ENCODE assay signal across 8 cellular contexts in genomic region chr19:36685835-36686234, GRCh38. TPM values are rescaled to one million over a fixed set of nuclear protein-coding genes. Genes with fewer than 3 reads are reported as not detected.
A peak's percentile ranks its signal among the peaks of the same experiment; 100 is the strongest.
DNase-seq lines count a peak whose midpoint lies in the region; ATAC-seq, FAIRE-seq and TF ChIP-seq lines count a peak whose summit lies in the region.

No MANE protein-coding gene starts in this region.

- H3K4me3 ChIP-seq in PC-9, result peak overlapping the region; percentile 82; the same call in 1 of the 2 replicates
- peak overlapping the region; percentile 99 for H3K4me3 ChIP-seq in endodermal cell (ENCODE audit: low read length)
- H3K4me3 ChIP-seq in kidney (ENCODE audit: low read length in 2 of 2), result peak overlapping the region in 1 of 2 donors; percentile 96

- no peak for FAIRE-seq in kidney (lab: Jason Lieb, UNC)

- no peak overlapping the region for H2AFZ ChIP-seq in PC-9

- H3K4me1 ChIP-seq in PC-9 (replicated peaks; ENCODE audit: insufficient read depth) (no peaks in the 10 kb centered on the region; the same call in 1 of the 2 replicates), endodermal cell (ENCODE audit: control insufficient read depth, insufficient read depth, low read length) (no peaks in the 10 kb centered on the region), kidney (ENCODE audit: control insufficient read depth in 1 of 2, insufficient read depth in 1 of 2, low read depth in 1 of 2, low read length in 2 of 2) (peaks cover 6 to 12% of the 10 kb centered on the region in 2 donors)

- no peak overlapping the region for H3K9ac ChIP-seq in endodermal cell (ENCODE audit: extremely low read depth, low read length, poor library complexity, severe bottlenecking)
- no peak overlapping the region for H3K9ac ChIP-seq in kidney (ENCODE audit: low read length in 2 of 2)

- H3K9me3 Mint-ChIP-seq in activated naive CD4-positive, alpha-beta T cell treated with anti-CD3 and anti-CD28 coated beads, Interleukin-2, amount 50 U/mL, for 24 hours, result peaks cover 19% of the 10 kb centered on the region
- H3K9me3 Mint-ChIP-seq in endodermal cell, result peaks cover 21% of the 10 kb centered on the region
- H3K9me3 Mint-ChIP-seq in stimulated activated naive CD8-positive, alpha-beta T cell treated with anti-CD3 and anti-CD28 coated beads, Interleukin-15, amount 100 ng/mL, for 72 hours, result peaks cover 18 to 37% of the 10 kb centered on the region in 2 donors

- CTCF ChIA-PET in PC-9 (lab: Charles Lee), result no interaction called here

- H3K4me3 Mint-ChIP-seq in activated naive CD4-positive, alpha-beta T cell treated with anti-CD3 and anti-CD28 coated beads, Interleukin-2, amount 50 U/mL, for 24 hours, result peak overlapping the region; percentile 98
- no peak overlapping the region for H3K4me3 Mint-ChIP-seq in endodermal cell
- peak overlapping the region; percentile 95 to 98 for H3K4me3 Mint-ChIP-seq in stimulated activated naive CD8-positive, alpha-beta T cell treated with anti-CD3 and anti-CD28 coated beads, Interleukin-15, amount 100 ng/mL, for 72 hours

- POLR2A ChIA-PET in PC-9 (lab: Charles Lee; ENCODE audit: unreplicated experiment), result no interaction called here

- H3K36me3 ChIP-seq in PC-9 (ENCODE audit: low read depth) (peaks cover 17% of the 10 kb centered on the region), endodermal cell (ENCODE audit: control insufficient read depth, insufficient read depth, low read length) (peaks cover 31% of the 10 kb centered on the region), kidney (ENCODE audit: control insufficient read depth in 1 of 2, insufficient read depth in 2 of 2, low read length in 2 of 2) (peaks cover 0 to 2% of the 10 kb centered on the region in 2 donors)

- H3K9me2 ChIP-seq in PC-9 (ENCODE audit: insufficient read depth), result no peaks in the 10 kb centered on the region

- H3K4me1 Mint-ChIP-seq in activated naive CD4-positive, alpha-beta T cell treated with anti-CD3 and anti-CD28 coated beads, Interleukin-2, amount 50 U/mL, for 24 hours, result peaks cover 39% of the 10 kb centered on the region
- peaks cover 10% of the 10 kb centered on the region for H3K4me1 Mint-ChIP-seq in endodermal cell
- peaks cover 28% of the 10 kb centered on the region for H3K4me1 Mint-ChIP-seq in stimulated activated naive CD8-positive, alpha-beta T cell treated with anti-CD3 and anti-CD28 coated beads, Interleukin-15, amount 100 ng/mL, for 72 hours

- no peaks in the 10 kb centered on the region for H3K27me3 Mint-ChIP-seq in activated naive CD4-positive, alpha-beta T cell treated with anti-CD3 and anti-CD28 coated beads, Interleukin-2, amount 50 U/mL, for 24 hours
- no peaks in the 10 kb centered on the region for H3K27me3 Mint-ChIP-seq in endodermal cell (ENCODE audit: insufficient read depth)
- H3K27me3 Mint-ChIP-seq in stimulated activated naive CD8-positive, alpha-beta T cell treated with anti-CD3 and anti-CD28 coated beads, Interleukin-15, amount 100 ng/mL, for 72 hours, result no peaks in the 10 kb centered on the region

- H3K27ac ChIP-seq in PC-9, result no peak overlapping the region
- no peak overlapping the region for H3K27ac ChIP-seq in endodermal cell (ENCODE audit: low read depth, low read length)
- H3K27ac ChIP-seq in kidney (ENCODE audit: low read depth in 2 of 2, low read length in 2 of 2), result no peak overlapping the region

- H3F3A ChIP-seq in PC-9 (ENCODE audit: insufficient read depth, low read depth), result no peaks in the 10 kb centered on the region

- no peak for TF ChIP-seq CTCF in PC-9 (conservative IDR thresholded peaks at IDR 0.05)
- no peak for TF ChIP-seq CTCF in endodermal cell (conservative IDR thresholded peaks at IDR 0.05)
- no peak for TF ChIP-seq CTCF in kidney (IDR thresholded peaks at IDR 0.05; ENCODE audit: borderline replicate concordance, extremely low read depth, insufficient read depth)

- no peaks in the 10 kb centered on the region for H4K20me1 ChIP-seq in PC-9 (ENCODE audit: insufficient read depth)

- H3K27me3 ChIP-seq in PC-9 (ENCODE audit: insufficient read depth, low read depth) (no peaks in the 10 kb centered on the region), endodermal cell (ENCODE audit: control insufficient read depth, insufficient read depth, low read length, poor library complexity, severe bottlenecking) (no peaks in the 10 kb centered on the region)

- peak overlapping the region; percentile 99 for H3K4me2 ChIP-seq in PC-9

- intact Hi-C loops in PC-9 (cut with micrococcal nuclease; ENCODE audit: unreplicated experiment) (loop anchor here (5.0 kb wide), 1 partner anchor 531 kb away; the partner anchor contains the start of gene ZNF383), left cardiac atrium (cut with DNase I) (no loop called here), kidney (cut with DNase I) (no loop called here)

- no peak for DNase-seq in activated naive CD4-positive, alpha-beta T cell (lab: John Stamatoyannopoulos, UW)
- DNase-seq in PC-9 (no peak), endodermal cell (no peak), left cardiac atrium (no peak), kidney (no peak), HUDEP-2 (lab: John Stamatoyannopoulos, UW; ENCODE audit: unreplicated experiment in 76 of 76) (no peak)
- DNase-seq in stimulated activated naive CD8-positive, alpha-beta T cell treated with anti-CD3 and anti-CD28 coated beads, Interleukin-15, amount 100 ng/mL, for 72 hours, result no peak

- BruUV-seq in PC-9 (replicated peaks; lab: Mats Ljungman, UMichigan), result no TSS peak

- H3K9me3 ChIP-seq in PC-9 (ENCODE audit: insufficient read depth, low read depth) (peaks cover 24% of the 10 kb centered on the region), endodermal cell (ENCODE audit: control insufficient read depth, low read length) (peaks cover 22% of the 10 kb centered on the region), kidney (ENCODE audit: control insufficient read depth in 1 of 2, low read length in 2 of 2) (no peaks in the 10 kb centered on the region)

- no peak overlapping the region for H3K27ac Mint-ChIP-seq in activated naive CD4-positive, alpha-beta T cell treated with anti-CD3 and anti-CD28 coated beads, Interleukin-2, amount 50 U/mL, for 24 hours
- H3K27ac Mint-ChIP-seq in endodermal cell, result no peak overlapping the region
- H3K27ac Mint-ChIP-seq in stimulated activated naive CD8-positive, alpha-beta T cell treated with anti-CD3 and anti-CD28 coated beads, Interleukin-15, amount 100 ng/mL, for 72 hours, result peak overlapping the region in 1 of 2 donors; percentile 72

- peaks cover 32% of the 10 kb centered on the region for H3K79me2 ChIP-seq in PC-9 (ENCODE audit: low read depth)

- WGBS in endodermal cell (ENCODE audit: insufficient coverage in 1 of 2, insufficient read length in 1 of 2), 2 experiments, result 93% methylated on average over 2 of the region's 2 CpGs; no CpG with 5 or more reads in 1 of the 2 experiments

- ATAC-seq in stimulated activated naive CD8-positive, alpha-beta T cell treated with anti-CD3 and anti-CD28 coated beads, Interleukin-15, amount 100 ng/mL, for 72 hours, result no peak
- ATAC-seq in left cardiac atrium, result no peak

- H3K36me3 Mint-ChIP-seq in activated naive CD4-positive, alpha-beta T cell treated with anti-CD3 and anti-CD28 coated beads, Interleukin-2, amount 50 U/mL, for 24 hours, result peaks cover 43% of the 10 kb centered on the region
- H3K36me3 Mint-ChIP-seq in endodermal cell (ENCODE audit: low read depth), result peaks cover 50% of the 10 kb centered on the region

RNA-seq across cellular contexts. Expression of gene ZNF567, which starts 1.6 kb away (rescaled TPM):
- total RNA-seq in PC-9 (2021) (7.0 and 7.9 TPM in 2 replicates), endodermal cell (10 to 100 TPM; 14.3 to 17.2 TPM), left cardiac atrium (1 to 10 TPM; 3.8 to 5.4 TPM), kidney (9.8 TPM)
- 14.5 TPM for polyA plus RNA-seq in endodermal cell (2013, experiment 1 of 2)
- 13.5 TPM for polyA plus RNA-seq in endodermal cell (2013, experiment 2 of 2)
- 4.0 TPM for polyA plus RNA-seq in kidney (ENCODE audit: insufficient read depth, low read depth, low replicate concordance)

RNA-seq across cellular contexts. Expression of gene ZNF461, which starts 19.2 kb away (rescaled TPM):
- total RNA-seq in PC-9 (2021) (5.2 and 9.2 TPM in 2 replicates), endodermal cell (10 to 100 TPM in 1 of 2 donors, 1 to 10 TPM in 1; 7.5 to 14.1 TPM), left cardiac atrium (1 to 10 TPM; 6.9 to 7.4 TPM), kidney (11.8 TPM)
- polyA plus RNA-seq in endodermal cell (2013, experiment 1 of 2), result 8.1 TPM
- polyA plus RNA-seq in endodermal cell (2013, experiment 2 of 2), result 12.1 TPM
- 3.2 TPM for polyA plus RNA-seq in kidney (ENCODE audit: insufficient read depth, low read depth, low replicate concordance)
